ENCODE assay signal across 1 cellular context in the genomic region with DNA sequence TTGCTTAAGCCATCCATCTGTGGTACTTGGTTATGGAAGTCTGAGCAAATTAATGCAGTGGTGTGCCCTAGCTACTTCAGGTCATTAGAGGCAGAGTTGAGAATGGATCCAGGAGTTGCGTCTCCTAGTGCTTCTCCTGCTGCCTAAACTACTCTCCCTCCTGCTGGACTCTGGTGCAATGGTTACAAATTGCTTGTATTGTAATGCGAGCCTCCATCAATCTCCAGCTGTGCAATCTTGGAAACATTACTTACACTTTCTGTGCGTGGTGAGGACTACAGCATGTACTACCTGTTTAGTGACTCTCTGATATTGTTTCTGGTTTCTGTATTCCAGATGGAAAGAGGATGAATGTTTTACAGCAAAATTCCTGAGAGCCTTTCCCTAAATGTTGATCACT.
TF ChIP-seq lines count a peak whose summit lies in the region.

No MANE protein-coding gene starts in this region.

TF ChIP-seq in WTC11, 78 proteins besides CTCF, POLR2A, EP300 and RAD21 (continued from another document):
- TF ChIP-seq, protein P1, sequence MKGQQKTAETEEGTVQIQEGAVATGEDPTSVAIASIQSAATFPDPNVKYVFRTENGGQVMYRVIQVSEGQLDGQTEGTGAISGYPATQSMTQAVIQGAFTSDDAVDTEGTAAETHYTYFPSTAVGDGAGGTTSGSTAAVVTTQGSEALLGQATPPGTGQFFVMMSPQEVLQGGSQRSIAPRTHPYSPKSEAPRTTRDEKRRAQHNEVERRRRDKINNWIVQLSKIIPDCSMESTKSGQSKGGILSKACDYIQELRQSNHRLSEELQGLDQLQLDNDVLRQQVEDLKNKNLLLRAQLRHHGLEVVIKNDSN (CRISPR knock-in tag; IDR thresholded peaks at IDR 0.05), result no peak
- TF ChIP-seq ZBTB21 (CRISPR knock-in tag; IDR thresholded peaks at IDR 0.05; ENCODE audit: borderline replicate concordance) (no peak), FOXP1 (CRISPR knock-in tag; IDR thresholded peaks at IDR 0.05; ENCODE audit: borderline replicate concordance) (no peak), FOXK1 (CRISPR knock-in tag; IDR thresholded peaks at IDR 0.05) (no peak), NR2C2 (CRISPR knock-in tag; IDR thresholded peaks at IDR 0.05) (no peak), PRRX2 (CRISPR knock-in tag; IDR thresholded peaks at IDR 0.05) (no peak)
